ENCODE assay signal across 22 cellular contexts in the genomic region with DNA sequence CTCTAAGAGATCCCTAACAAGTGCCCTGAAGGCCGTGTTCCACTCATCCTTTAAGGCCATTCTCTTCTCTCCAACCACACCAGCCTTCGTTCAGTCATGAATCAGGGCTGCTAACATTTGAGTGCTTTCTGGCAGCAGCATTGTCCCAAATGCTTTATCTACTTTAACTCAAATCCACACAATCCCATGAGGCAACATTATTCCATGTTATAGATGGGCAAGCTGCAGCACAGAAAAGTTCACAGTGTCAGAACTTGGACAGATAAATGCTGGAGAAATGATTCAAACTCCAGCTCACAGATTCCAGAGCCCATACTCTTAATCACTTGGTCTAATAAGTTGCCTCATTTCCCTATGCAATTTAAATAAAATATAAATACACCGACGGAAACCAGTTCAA.
DNase-seq lines count a peak whose midpoint lies in the region; ATAC-seq and TF ChIP-seq lines count a peak whose summit lies in the region.
"Had no signal": no experiment of that assay in that cellular context is flagged by ENCODE, and none has a peak within 500 bp of the region (broad histone marks: within the 10 kb centered on the region; RNA-seq: fewer than 3 reads in every experiment).

No MANE protein-coding gene starts in this region.

- H3K56ac ChIP-seq in mesendoderm (ENCODE audit: low read length), result no peak overlapping the region

- H3K27me3 Mint-ChIP-seq in WTC11 (ENCODE audit: low read depth), result no peaks in the 10 kb centered on the region
- H3K27me3 Mint-ChIP-seq in memory B cell, result peaks cover 5% of the 10 kb centered on the region
- H3K27me3 Mint-ChIP-seq: brain; dendritic cell treated with granulocyte-macrophage colony-stimulating factor and Interleukin-4, amounts not matched to agents 40 ng/mL and 50 ng/mL, for 4 days; type B pancreatic cell had no signal

- H2BK120ac ChIP-seq in mesendoderm (ENCODE audit: low read depth, low read length), result no peak overlapping the region

- H3K27ac Mint-ChIP-seq in WTC11 (peak overlapping the region; percentile 9), memory B cell (peak overlapping the region; percentile 95)
- H3K27ac Mint-ChIP-seq: activated CD8-positive, alpha-beta memory T cell treated with anti-CD3 and anti-CD28 coated beads, Interleukin-2, amount 10 ng/mL, durations not matched to agents 7 days and 5 days had no signal

- H3K4me2 ChIP-seq in BLaER1 (peak overlapping the region; percentile 42; the same call in 1 of the 2 replicates), mesendoderm (ENCODE audit: low read length) (no peak overlapping the region)

- H4K5ac ChIP-seq in mesendoderm (ENCODE audit: low read length), result no peak overlapping the region

- no peak overlapping the region for H3K4me3 Mint-ChIP-seq in WTC11
- H3K4me3 Mint-ChIP-seq in memory B cell, result peak overlapping the region; percentile 30
- H3K4me3 Mint-ChIP-seq: activated CD8-positive, alpha-beta memory T cell treated with anti-CD3 and anti-CD28 coated beads, Interleukin-2, amount 10 ng/mL, durations not matched to agents 7 days and 5 days; brain; dendritic cell treated with granulocyte-macrophage colony-stimulating factor and Interleukin-4, amounts not matched to agents 40 ng/mL and 50 ng/mL, for 4 days; type B pancreatic cell had no signal

- H3K4me1 ChIP-seq in BLaER1 (peaks cover 14% of the 10 kb centered on the region), mesendoderm (ENCODE audit: control insufficient read depth, low read depth, low read length) (peaks cover 1% of the 10 kb centered on the region)
- H3K4me1 ChIP-seq: lower lobe of right lung had no signal

- H3K9me3 ChIP-seq in BLaER1, result no peaks in the 10 kb centered on the region
- H3K9me3 ChIP-seq: lower lobe of right lung, ovary had no signal

- H3K4me1 Mint-ChIP-seq in WTC11 (peaks cover 47% of the 10 kb centered on the region), memory B cell (peaks cover 29% of the 10 kb centered on the region)

- POLR2A ChIA-PET in WTC11 (lab: Charles Lee), result no interaction called here

- H3K36me3 Mint-ChIP-seq in WTC11, result peaks cover 4% of the 10 kb centered on the region
- H3K36me3 Mint-ChIP-seq in memory B cell, result no peaks in the 10 kb centered on the region

- ATAC-seq in WTC11 (no peak), memory B cell (ENCODE audit: low read depth) (no peak), HG02973 (IDR thresholded peaks at IDR 0.05; ENCODE audit: unreplicated experiment) (no peak)
- ATAC-seq: lower lobe of right lung, sciatic nerve had no signal

- H3K23ac ChIP-seq in mesendoderm (ENCODE audit: low read length), result no peak overlapping the region

- H2AK5ac ChIP-seq in mesendoderm (ENCODE audit: low read length), result no peak overlapping the region

- H3K79me1 ChIP-seq in mesendoderm (ENCODE audit: low read length), result peaks cover 13% of the 10 kb centered on the region

- no peak overlapping the region for H2BK15ac ChIP-seq in mesendoderm (replicated peaks; ENCODE audit: low read depth)

- no peaks in the 10 kb centered on the region for H4K20me1 ChIP-seq in BLaER1

- no peak overlapping the region for H3K18ac ChIP-seq in mesendoderm (ENCODE audit: low read length)

- H3K27me3 ChIP-seq in BLaER1 (no peaks in the 10 kb centered on the region), mesendoderm (ENCODE audit: insufficient read depth, low read length, poor library complexity) (no peaks in the 10 kb centered on the region)
- H3K27me3 ChIP-seq: ovary had no signal

- WGBS in mesendoderm (ENCODE audit: extremely low coverage, insufficient coverage, low lambda C conversion rate), result 100% methylated on average over 1 of the region's 4 CpGs

- no peak overlapping the region for H2BK5ac ChIP-seq in mesendoderm (ENCODE audit: low read length)

- H3K4me3 ChIP-seq in BLaER1 (no peak overlapping the region), GM08714 (ENCODE audit: low read length) (peak overlapping the region; percentile 42; the same call in 1 of the 2 replicates), mesendoderm (ENCODE audit: low read length) (no peak overlapping the region)
- H3K4me3 ChIP-seq: lower lobe of right lung, ovary had no signal

- H3K36me3 ChIP-seq in BLaER1 (no peaks in the 10 kb centered on the region), mesendoderm (ENCODE audit: control insufficient read depth, insufficient read depth, low read length) (no peaks in the 10 kb centered on the region)
- H3K36me3 ChIP-seq: lower lobe of right lung, ovary had no signal

- H4K8ac ChIP-seq in mesendoderm (ENCODE audit: low read depth, low read length), result no peak overlapping the region

- no peak overlapping the region for H3K4ac ChIP-seq in mesendoderm (ENCODE audit: low read depth, low read length)

- H3K9ac ChIP-seq in BLaER1, result no peak overlapping the region
- H3K9ac ChIP-seq in mesendoderm (ENCODE audit: low read length), result no peak overlapping the region

- no peak for DNase-seq in WTC11 (ENCODE audit: low spot score)
- no peak for DNase-seq in memory B cell (ENCODE audit: low spot score in 2 of 2)
- no peak for DNase-seq in mesendoderm
- DNase-seq in NCI-H2196 (lab: John Stamatoyannopoulos, UW; ENCODE audit: unreplicated experiment), result no peak
- DNase-seq: AML-193, Calu3, hippocampal formation, islet precursor cell, KG1, lower lobe of right lung, NCI-H1105 treated with DMSO at 0.1 percent for 48 hours, NCI-H524, ovary, SHP77 treated with DMSO at 0.1 percent for 48 hours had no signal

- no peak overlapping the region for H3K27ac ChIP-seq in BLaER1
- no peak overlapping the region for H3K27ac ChIP-seq in mesendoderm (ENCODE audit: low read depth, low read length)
- H3K27ac ChIP-seq: lower lobe of right lung, ovary had no signal

- no peak for TF ChIP-seq CTCF in WTC11 (IDR thresholded peaks at IDR 0.05)

- peaks cover 6% of the 10 kb centered on the region for H3K79me2 ChIP-seq in mesendoderm (ENCODE audit: control insufficient read depth, insufficient read depth, low read length)

- H3K9me3 Mint-ChIP-seq in WTC11 (no peaks in the 10 kb centered on the region), memory B cell (no peaks in the 10 kb centered on the region)
- H3K9me3 Mint-ChIP-seq: brain; dendritic cell treated with granulocyte-macrophage colony-stimulating factor and Interleukin-4, amounts not matched to agents 40 ng/mL and 50 ng/mL, for 4 days; type B pancreatic cell had no signal

- CTCF ChIA-PET in WTC11 (lab: Charles Lee), result interaction anchor here (1.5 kb wide), 1 partner anchor 100 kb away, joined by 3 read pairs; no protein-coding TSS in a partner anchor

TF ChIP-seq in WTC11, 78 proteins besides CTCF, POLR2A, EP300 and RAD21 (continues in another document):
- TF ChIP-seq AFF4 (CRISPR knock-in tag; IDR thresholded peaks at IDR 0.05; ENCODE audit: borderline replicate concordance) (no peak), JAZF1 (CRISPR knock-in tag; IDR thresholded peaks at IDR 0.05) (no peak), ZNF317 (CRISPR knock-in tag; IDR thresholded peaks at IDR 0.05; ENCODE audit: borderline replicate concordance, low read depth) (no peak), ZNF416 (CRISPR knock-in tag; IDR thresholded peaks at IDR 0.05) (no peak), GTF2I (CRISPR knock-in tag; conservative IDR thresholded peaks at IDR 0.05) (no peak)
- TF ChIP-seq, protein P1, sequence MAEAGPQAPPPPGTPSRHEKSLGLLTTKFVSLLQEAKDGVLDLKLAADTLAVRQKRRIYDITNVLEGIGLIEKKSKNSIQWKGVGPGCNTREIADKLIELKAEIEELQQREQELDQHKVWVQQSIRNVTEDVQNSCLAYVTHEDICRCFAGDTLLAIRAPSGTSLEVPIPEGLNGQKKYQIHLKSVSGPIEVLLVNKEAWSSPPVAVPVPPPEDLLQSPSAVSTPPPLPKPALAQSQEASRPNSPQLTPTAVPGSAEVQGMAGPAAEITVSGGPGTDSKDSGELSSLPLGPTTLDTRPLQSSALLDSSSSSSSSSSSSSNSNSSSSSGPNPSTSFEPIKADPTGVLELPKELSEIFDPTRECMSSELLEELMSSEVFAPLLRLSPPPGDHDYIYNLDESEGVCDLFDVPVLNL (CRISPR knock-in tag; IDR thresholded peaks at IDR 0.05; ENCODE audit: borderline replicate concordance, low read depth), result no peak
